In the genomic region with DNA sequence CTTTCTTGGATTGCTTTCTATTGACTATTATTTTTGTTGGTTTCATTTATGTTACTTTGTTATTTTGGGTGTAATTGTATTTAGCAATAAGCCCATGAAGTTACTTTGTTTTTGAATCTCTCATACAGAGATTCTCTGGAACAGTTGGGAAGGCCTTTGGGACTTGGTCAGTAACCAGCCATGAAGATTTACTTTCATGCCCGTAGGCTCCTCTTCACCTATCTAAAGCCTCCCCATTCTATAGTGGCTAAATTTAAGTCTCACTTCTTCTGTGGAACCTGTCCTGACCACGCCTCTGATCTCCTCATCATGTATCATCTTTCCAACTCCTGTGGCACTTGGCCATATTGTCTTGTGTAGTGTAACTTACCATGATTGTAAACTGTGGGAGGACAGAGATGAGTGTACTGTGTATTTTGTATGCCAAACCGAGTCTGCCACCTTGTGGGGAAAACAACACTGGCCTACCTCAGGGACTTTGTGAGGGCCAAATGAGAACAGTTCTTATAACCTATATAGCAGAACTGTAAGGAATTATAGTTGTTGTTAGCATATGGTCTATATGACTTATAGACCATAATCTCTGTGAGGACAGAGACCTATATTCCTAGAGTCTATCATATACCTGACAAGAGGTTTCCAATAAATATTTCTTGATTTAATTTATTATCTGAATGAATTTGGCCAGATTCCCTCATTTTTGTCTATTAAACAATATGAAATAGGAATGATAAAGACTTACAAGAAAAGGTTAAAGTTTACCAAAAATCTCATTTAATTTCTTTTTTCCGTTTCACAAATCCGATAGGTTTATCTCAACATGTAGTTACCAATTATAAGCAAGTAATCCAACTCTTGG, we compare ENCODE assay signal across 1 cellular context.
TF ChIP-seq lines count a peak whose summit lies in the region.

No MANE protein-coding gene starts in this region.

TF ChIP-seq in endothelial cell of umbilical vein, 7 proteins besides CTCF, POLR2A, EP300 and RAD21 (continued from another document):
- no peak for TF ChIP-seq MAX (IDR thresholded peaks at IDR 0.05; ENCODE audit: insufficient read depth, insufficient read length)
- no peak for TF ChIP-seq GATA2 (IDR thresholded peaks at IDR 0.05; ENCODE audit: insufficient read depth, insufficient read length, low read depth, low read length)
- TF ChIP-seq JUN (IDR thresholded peaks at IDR 0.05; ENCODE audit: borderline replicate concordance, insufficient read depth, insufficient read length, low read depth) = no peak
- no peak for TF ChIP-seq POLR2AphosphoS5 (IDR thresholded peaks at IDR 0.05; ENCODE audit: insufficient read depth, low read depth, low read length)
